1 cellular context compared by ENCODE assay signal in the genomic region with DNA sequence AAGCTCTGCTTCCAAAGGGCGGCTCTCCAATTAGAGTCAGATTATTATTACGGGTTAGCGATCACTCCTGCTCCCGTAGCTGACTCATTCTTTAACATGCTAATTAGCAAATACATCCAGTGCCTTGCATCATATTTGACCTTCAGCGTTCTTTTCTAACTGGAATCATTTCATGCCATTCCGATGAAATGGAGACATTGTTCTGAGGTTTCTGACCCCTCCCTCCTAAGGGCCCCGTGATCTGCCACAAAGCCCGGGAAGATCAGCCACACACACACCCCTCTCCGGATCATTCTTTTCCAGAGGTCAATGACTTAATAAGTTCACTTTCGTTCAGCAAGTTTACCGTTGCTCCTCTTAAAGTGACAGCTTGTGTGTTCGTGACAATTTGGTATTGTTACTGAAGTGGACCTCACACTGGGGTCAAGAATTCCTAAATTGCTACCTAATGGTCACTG.
TF ChIP-seq lines count a peak whose summit lies in the region.

No MANE protein-coding gene starts in this region.

TF ChIP-seq in HEK293, 187 proteins besides CTCF, POLR2A, EP300 and RAD21:
- TF ChIP-seq, protein P1, sequence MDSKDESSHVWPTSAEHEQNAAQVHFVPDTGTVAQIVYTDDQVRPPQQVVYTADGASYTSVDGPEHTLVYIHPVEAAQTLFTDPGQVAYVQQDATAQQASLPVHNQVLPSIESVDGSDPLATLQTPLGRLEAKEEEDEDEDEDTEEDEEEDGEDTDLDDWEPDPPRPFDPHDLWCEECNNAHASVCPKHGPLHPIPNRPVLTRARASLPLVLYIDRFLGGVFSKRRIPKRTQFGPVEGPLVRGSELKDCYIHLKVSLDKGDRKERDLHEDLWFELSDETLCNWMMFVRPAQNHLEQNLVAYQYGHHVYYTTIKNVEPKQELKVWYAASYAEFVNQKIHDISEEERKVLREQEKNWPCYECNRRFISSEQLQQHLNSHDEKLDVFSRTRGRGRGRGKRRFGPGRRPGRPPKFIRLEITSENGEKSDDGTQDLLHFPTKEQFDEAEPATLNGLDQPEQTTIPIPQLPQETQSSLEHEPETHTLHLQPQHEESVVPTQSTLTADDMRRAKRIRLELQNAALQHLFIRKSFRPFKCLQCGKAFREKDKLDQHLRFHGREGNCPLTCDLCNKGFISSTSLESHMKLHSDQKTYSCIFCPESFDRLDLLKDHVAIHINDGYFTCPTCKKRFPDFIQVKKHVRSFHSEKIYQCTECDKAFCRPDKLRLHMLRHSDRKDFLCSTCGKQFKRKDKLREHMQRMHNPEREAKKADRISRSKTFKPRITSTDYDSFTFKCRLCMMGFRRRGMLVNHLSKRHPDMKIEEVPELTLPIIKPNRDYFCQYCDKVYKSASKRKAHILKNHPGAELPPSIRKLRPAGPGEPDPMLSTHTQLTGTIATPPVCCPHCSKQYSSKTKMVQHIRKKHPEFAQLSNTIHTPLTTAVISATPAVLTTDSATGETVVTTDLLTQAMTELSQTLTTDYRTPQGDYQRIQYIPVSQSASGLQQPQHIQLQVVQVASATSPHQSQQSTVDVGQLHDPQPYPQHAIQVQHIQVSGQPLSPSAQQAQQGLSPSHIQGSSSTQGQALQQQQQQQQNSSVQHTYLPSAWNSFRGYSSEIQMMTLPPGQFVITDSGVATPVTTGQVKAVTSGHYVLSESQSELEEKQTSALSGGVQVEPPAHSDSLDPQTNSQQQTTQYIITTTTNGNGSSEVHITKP (tag by site-specific recombination; IDR thresholded peaks at IDR 0.05) = peak; percentile 50; the same call in 1 of the 2 replicates
- TF ChIP-seq KLF10 (tag by site-specific recombination; IDR thresholded peaks at IDR 0.05) (peak; percentile 51; the same call in 1 of the 2 replicates), ZNF366 (tag by site-specific recombination; conservative IDR thresholded peaks at IDR 0.05) (peak; percentile 56; the same call in 1 of the 2 replicates), SP7 (tag by site-specific recombination; IDR thresholded peaks at IDR 0.05) (peak; percentile 51; the same call in 1 of the 2 replicates), ZFP69B (tag by site-specific recombination; IDR thresholded peaks at IDR 0.05) (peak; percentile 46; the same call in 1 of the 2 replicates), ZNF629 (tag by site-specific recombination; IDR thresholded peaks at IDR 0.05) (peak; percentile 16; the same call in 1 of the 2 replicates), ZEB2 (tag by site-specific recombination; IDR thresholded peaks at IDR 0.05) (peak; percentile 75)
- TF ChIP-seq, protein P2, sequence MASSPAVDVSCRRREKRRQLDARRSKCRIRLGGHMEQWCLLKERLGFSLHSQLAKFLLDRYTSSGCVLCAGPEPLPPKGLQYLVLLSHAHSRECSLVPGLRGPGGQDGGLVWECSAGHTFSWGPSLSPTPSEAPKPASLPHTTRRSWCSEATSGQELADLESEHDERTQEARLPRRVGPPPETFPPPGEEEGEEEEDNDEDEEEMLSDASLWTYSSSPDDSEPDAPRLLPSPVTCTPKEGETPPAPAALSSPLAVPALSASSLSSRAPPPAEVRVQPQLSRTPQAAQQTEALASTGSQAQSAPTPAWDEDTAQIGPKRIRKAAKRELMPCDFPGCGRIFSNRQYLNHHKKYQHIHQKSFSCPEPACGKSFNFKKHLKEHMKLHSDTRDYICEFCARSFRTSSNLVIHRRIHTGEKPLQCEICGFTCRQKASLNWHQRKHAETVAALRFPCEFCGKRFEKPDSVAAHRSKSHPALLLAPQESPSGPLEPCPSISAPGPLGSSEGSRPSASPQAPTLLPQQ (tag by site-specific recombination; IDR thresholded peaks at IDR 0.05) = peak; percentile 50
- TF ChIP-seq, protein P3, sequence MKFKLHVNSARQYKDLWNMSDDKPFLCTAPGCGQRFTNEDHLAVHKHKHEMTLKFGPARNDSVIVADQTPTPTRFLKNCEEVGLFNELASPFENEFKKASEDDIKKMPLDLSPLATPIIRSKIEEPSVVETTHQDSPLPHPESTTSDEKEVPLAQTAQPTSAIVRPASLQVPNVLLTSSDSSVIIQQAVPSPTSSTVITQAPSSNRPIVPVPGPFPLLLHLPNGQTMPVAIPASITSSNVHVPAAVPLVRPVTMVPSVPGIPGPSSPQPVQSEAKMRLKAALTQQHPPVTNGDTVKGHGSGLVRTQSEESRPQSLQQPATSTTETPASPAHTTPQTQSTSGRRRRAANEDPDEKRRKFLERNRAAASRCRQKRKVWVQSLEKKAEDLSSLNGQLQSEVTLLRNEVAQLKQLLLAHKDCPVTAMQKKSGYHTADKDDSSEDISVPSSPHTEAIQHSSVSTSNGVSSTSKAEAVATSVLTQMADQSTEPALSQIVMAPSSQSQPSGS (tag by site-specific recombination; IDR thresholded peaks at IDR 0.05; ENCODE audit: low read depth) = peak; percentile 5; the same call in 1 of the 2 replicates
